Comparison of ENCODE assay signal across 8 cellular contexts in the genomic region with DNA sequence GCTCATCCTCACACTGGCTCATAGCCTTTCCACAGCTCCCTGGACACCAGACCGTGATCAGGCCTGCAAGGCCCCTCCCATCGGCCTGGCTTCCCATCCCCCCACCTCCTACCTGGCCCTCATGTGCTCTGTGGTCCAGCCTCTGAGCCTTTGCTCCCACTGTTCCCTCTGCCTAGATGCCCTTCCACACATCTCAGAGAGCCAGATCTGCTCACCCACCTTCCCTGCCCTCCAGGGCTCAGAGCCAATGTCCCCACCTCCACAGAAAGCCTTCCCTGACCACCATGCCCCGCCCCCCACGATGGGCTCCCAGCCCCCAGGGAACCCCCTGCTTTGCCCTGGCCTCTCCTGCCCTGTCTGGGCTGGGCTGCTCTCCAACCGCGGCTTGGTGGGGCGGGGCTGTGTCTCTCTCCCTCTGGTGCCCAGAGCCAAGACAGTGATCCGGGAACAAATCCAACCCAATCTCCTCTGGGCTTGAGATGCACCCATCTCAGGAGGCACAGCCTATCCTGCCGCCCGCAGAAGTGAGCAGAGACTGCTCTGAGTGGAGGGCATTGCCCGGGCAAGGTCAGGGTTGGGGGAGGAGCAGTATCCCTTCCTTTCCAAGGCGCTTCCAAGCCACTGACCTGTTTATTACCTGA. TPM values are rescaled to one million over a fixed set of nuclear protein-coding genes. Genes with fewer than 3 reads are reported as not detected.
A peak's percentile ranks its signal among the peaks of the same experiment; 100 is the strongest.
DNase-seq lines count a peak whose midpoint lies in the region; ATAC-seq, FAIRE-seq and TF ChIP-seq lines count a peak whose summit lies in the region.

No MANE protein-coding gene starts in this region.

- ATAC-seq in pancreas (peak; percentile 7 to 29 (median 18)), omental fat pad (ENCODE audit: low FRiP score) (no peak)

- H3K9me3 Mint-ChIP-seq in activated CD4-positive, alpha-beta memory T cell treated with anti-CD3 and anti-CD28 coated beads, Interleukin-2, amount 10 ng/mL, durations not matched to agents 7 days and 5 days, result no peaks in the 10 kb centered on the region
- no peaks in the 10 kb centered on the region for H3K9me3 Mint-ChIP-seq in endothelial cell (ENCODE audit: unreplicated experiment)

- TF ChIP-seq CTCF in pancreas (IDR thresholded peaks at IDR 0.05) (no peak), endothelial cell (IDR thresholded peaks at IDR 0.05; ENCODE audit: unreplicated experiment) (no peak), omental fat pad (IDR thresholded peaks at IDR 0.05) (no peak)

- CTCF ChIA-PET in activated CD4-positive, alpha-beta memory T cell treated with anti-CD3 and anti-CD28 coated beads, Interleukin-2, amount 10 ng/mL, durations not matched to agents 7 days and 5 days (lab: Charles Lee), result no interaction called here

- H3K27me3 ChIP-seq in pancreas, result no peaks in the 10 kb centered on the region

- peak overlapping the region; percentile 84 to 95 (median 94) for H3K27ac ChIP-seq in pancreas

- POLR2A ChIA-PET in activated CD4-positive, alpha-beta memory T cell treated with anti-CD3 and anti-CD28 coated beads, Interleukin-2, amount 10 ng/mL, durations not matched to agents 7 days and 5 days (lab: Charles Lee), result interaction anchor here (1.3 kb wide), 1 partner anchor 11 kb away, joined by 5 read pairs; no protein-coding TSS in a partner anchor

- 17 to 27% methylated on average over 12 of the region's 12 CpGs for WGBS in pancreas, 2 donors

- H3K4me1 Mint-ChIP-seq in activated CD4-positive, alpha-beta memory T cell treated with anti-CD3 and anti-CD28 coated beads, Interleukin-2, amount 10 ng/mL, durations not matched to agents 7 days and 5 days, result peaks cover 54% of the 10 kb centered on the region
- H3K4me1 Mint-ChIP-seq in endothelial cell (ENCODE audit: unreplicated experiment), result peaks cover 43% of the 10 kb centered on the region

- no peak for FAIRE-seq in pancreas (lab: Jason Lieb, UNC)

- H3K4me3 ChIP-seq in pancreas, result peak overlapping the region in 3 of 4 donors; percentile 76 to 94 (median 92)

- intact Hi-C loops in pancreas (cut with DNase I), result no loop called here

- peak overlapping the region; percentile 73 for H3K27ac Mint-ChIP-seq in activated CD4-positive, alpha-beta memory T cell treated with anti-CD3 and anti-CD28 coated beads, Interleukin-2, amount 10 ng/mL, durations not matched to agents 7 days and 5 days
- no peak overlapping the region for H3K27ac Mint-ChIP-seq in endothelial cell (ENCODE audit: unreplicated experiment)

- peak; percentile 27 for DNase-seq in H4 (ENCODE audit: low spot score)
- no peak for DNase-seq in activated CD4-positive, alpha-beta memory T cell treated with anti-CD3 and anti-CD28 coated beads, Interleukin-2, amount 10 ng/mL, durations not matched to agents 7 days and 5 days
- peak; percentile 71 for DNase-seq in glomerular visceral epithelial cell (ENCODE audit: extremely low spot score)
- peak in 5 of 6 donors; percentile 66 to 83 (median 72) for DNase-seq in pancreas
- DNase-seq in endothelial cell (ENCODE audit: low spot score), result no peak
- DNase-seq in effector CD8-positive, alpha-beta T cell (lab: John Stamatoyannopoulos, UW), result no peak
- no peak for DNase-seq in omental fat pad (ENCODE audit: low spot score)
- DNase-seq in putamen (ENCODE audit: low spot score), result no peak

- no peaks in the 10 kb centered on the region for H3K36me3 ChIP-seq in pancreas

- H3K4me3 Mint-ChIP-seq in activated CD4-positive, alpha-beta memory T cell treated with anti-CD3 and anti-CD28 coated beads, Interleukin-2, amount 10 ng/mL, durations not matched to agents 7 days and 5 days, result peak overlapping the region; percentile 84
- no peak overlapping the region for H3K4me3 Mint-ChIP-seq in endothelial cell (ENCODE audit: unreplicated experiment)

- H3K27me3 Mint-ChIP-seq in activated CD4-positive, alpha-beta memory T cell treated with anti-CD3 and anti-CD28 coated beads, Interleukin-2, amount 10 ng/mL, durations not matched to agents 7 days and 5 days, result no peaks in the 10 kb centered on the region
- H3K27me3 Mint-ChIP-seq in endothelial cell (ENCODE audit: unreplicated experiment), result peaks cover 15% of the 10 kb centered on the region

- no peaks in the 10 kb centered on the region for H3K9me3 ChIP-seq in pancreas

- H3K36me3 Mint-ChIP-seq in activated CD4-positive, alpha-beta memory T cell treated with anti-CD3 and anti-CD28 coated beads, Interleukin-2, amount 10 ng/mL, durations not matched to agents 7 days and 5 days (ENCODE audit: low read depth), result peaks cover 8% of the 10 kb centered on the region
- H3K36me3 Mint-ChIP-seq in endothelial cell (ENCODE audit: low read depth, unreplicated experiment), result no peaks in the 10 kb centered on the region

- peaks cover 16 to 35% (median 20%) of the 10 kb centered on the region in 3 donors for H3K4me1 ChIP-seq in pancreas

RNA-seq across cellular contexts. Expression of a gene that starts 1.6 kb away (rescaled TPM):
- 83.4 and 87.3 TPM in 2 replicates for total RNA-seq in H4 (2014; rRNA removed; shearing (Covaris generic))
- 10 to 100 TPM; 36.9 to 37.4 TPM for total RNA-seq in activated CD4-positive, alpha-beta memory T cell treated with anti-CD3 and anti-CD28 coated beads, Interleukin-2, amount 10 ng/mL, durations not matched to agents 7 days and 5 days
- 10 to 100 TPM; 15.6 to 33.2 (median 19.3) TPM for total RNA-seq in pancreas
- polyA plus RNA-seq in pancreas, result 10 to 100 TPM; 26.2 to 28.1 TPM
- total RNA-seq in endothelial cell (ENCODE audit: unreplicated experiment), result 34.2 TPM
- 100 to 1,000 TPM in 2 of 4 donors, 10 to 100 TPM in 2; 63.3 to 137 (median 104) TPM for total RNA-seq in omental fat pad

RNA-seq across cellular contexts. Expression of a gene that starts 36.4 kb away (rescaled TPM):
- 63.3 and 72.3 TPM in 2 replicates for total RNA-seq in H4 (2014; rRNA removed; shearing (Covaris generic))
- 10 to 100 TPM; 80.4 to 83.5 TPM for total RNA-seq in activated CD4-positive, alpha-beta memory T cell treated with anti-CD3 and anti-CD28 coated beads, Interleukin-2, amount 10 ng/mL, durations not matched to agents 7 days and 5 days
- total RNA-seq in pancreas, result 10 to 100 TPM in 1 of 6 donors, 1 to 10 TPM in 5; 4.3 to 11.0 (median 7.0) TPM
- 10 to 100 TPM; 15.7 to 20.4 TPM for polyA plus RNA-seq in pancreas
- total RNA-seq in endothelial cell (ENCODE audit: unreplicated experiment), result 13.2 TPM
- total RNA-seq in omental fat pad, result 10 to 100 TPM; 45.7 to 76.5 (median 57.9) TPM

RNA-seq across cellular contexts. Expression of a gene that starts 51.5 kb away (rescaled TPM):
- 0.02 TPM in 1 of 2 replicates, not detected in the other for total RNA-seq in H4 (2014; rRNA removed; shearing (Covaris generic))
- under 1 TPM in 1 of 2 experiments, not detected in 1; 0.05 TPM for total RNA-seq in activated CD4-positive, alpha-beta memory T cell treated with anti-CD3 and anti-CD28 coated beads, Interleukin-2, amount 10 ng/mL, durations not matched to agents 7 days and 5 days
- 100 to 1,000 TPM in 1 of 6 donors, 10 to 100 TPM in 5; 53.5 to 114 (median 89.4) TPM for total RNA-seq in pancreas
- polyA plus RNA-seq in pancreas, result 100 to 1,000 TPM in 1 of 2 donors, 10 to 100 TPM in 1; 77.4 to 121 TPM
- 0.82 TPM for total RNA-seq in endothelial cell (ENCODE audit: unreplicated experiment)
- 1 to 10 TPM in 1 of 4 donors, under 1 TPM in 3; 0.28 to 1.7 (median 0.47) TPM for total RNA-seq in omental fat pad

Comparison
In these comparisons a context has a peak if more than half of its experiments do, and no peak if none do; other contexts are left out.
1. DNase-seq: peak in H4 (single experiment), glomerular visceral epithelial cell (single experiment) and pancreas (5 of 6); none in activated CD4-positive, alpha-beta memory T cell treated with anti-CD3 and anti-CD28 coated beads, Interleukin-2, amount 10 ng/mL, durations not matched to agents 7 days and 5 days (single experiment), endothelial cell (single experiment), effector CD8-positive, alpha-beta T cell (single experiment), omental fat pad (single experiment) and putamen (single experiment).
2. RNA of a gene that starts 51.5 kb away (total RNA-seq): 53.5 to 114 TPM in pancreas; 0.82 TPM in endothelial cell (single experiment), 0.28 to 1.7 TPM in omental fat pad, 0.05 TPM in activated CD4-positive, alpha-beta memory T cell treated with anti-CD3 and anti-CD28 coated beads, Interleukin-2, amount 10 ng/mL, durations not matched to agents 7 days and 5 days and 0.02 TPM in H4; every median in the first group is over 10 times any median in the second.